In the genomic region with DNA sequence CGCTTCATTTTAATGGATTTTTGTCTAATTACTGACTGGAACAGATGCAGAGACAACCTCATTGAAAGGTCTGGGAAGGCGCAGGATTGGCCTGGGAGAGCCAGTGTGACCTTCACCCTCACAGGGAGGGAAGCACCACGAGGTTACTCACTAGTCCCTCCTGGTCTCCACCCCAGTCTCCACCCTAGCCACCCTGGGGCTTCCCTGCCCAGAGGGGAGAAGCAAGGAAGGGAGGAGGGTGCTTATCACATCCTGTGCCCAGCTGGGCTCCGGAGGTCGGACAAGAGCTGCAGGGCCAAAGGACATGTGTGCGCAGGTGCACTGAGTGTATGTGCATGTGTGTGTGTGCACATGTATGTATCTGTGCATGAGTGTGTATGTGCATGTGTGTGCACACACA, we compare ENCODE assay signal across 16 cellular contexts.
A peak's percentile ranks its signal among the peaks of the same experiment; 100 is the strongest.
DNase-seq lines count a peak whose midpoint lies in the region; ATAC-seq and TF ChIP-seq lines count a peak whose summit lies in the region.
"Had no signal": no experiment of that assay in that cellular context is flagged by ENCODE, and none has a peak within 500 bp of the region (broad histone marks: within the 10 kb centered on the region; RNA-seq: fewer than 3 reads in every experiment).

No MANE protein-coding gene starts in this region.

- ATAC-seq in activated naive CD4-positive, alpha-beta T cell treated with anti-CD3 and anti-CD28 coated beads, Interleukin-2, amount 50 U/mL, for 72 hours = no peak
- ATAC-seq in RWPE2 (ENCODE audit: low read depth) = no peak
- peak; percentile 93 for ATAC-seq in left colon

- WGBS in transverse colon (ENCODE audit: low coverage in 1 of 2), 2 donors = 61 to 70% methylated on average over 1 to 6 of the region's 6 CpGs

- no peak for TF ChIP-seq EP300 in transverse colon (IDR thresholded peaks at IDR 0.05; ENCODE audit: low read depth)

- CTCF ChIA-PET in HEK293T (lab: Yijun Ruan, JAX) = no interaction called here

- H3K27ac Mint-ChIP-seq in activated naive CD4-positive, alpha-beta T cell treated with anti-CD3 and anti-CD28 coated beads, Interleukin-2, amount 50 U/mL, for 72 hours = peak overlapping the region; percentile 80 to 98
- H3K27ac Mint-ChIP-seq: activated CD4-positive, alpha-beta T cell treated with anti-CD3 and anti-CD28 coated beads, Interleukin-2, amount 10 ng/mL, durations not matched to agents 7 days and 5 days; HFFc6 had no signal

- H3K4me3 ChIP-seq in RWPE2 (ENCODE audit: severe bottlenecking) (no peak overlapping the region), transverse colon (no peak overlapping the region)
- H3K4me3 ChIP-seq: breast epithelium, vagina had no signal

- H3K36me3 ChIP-seq in RWPE2 (ENCODE audit: low read depth) (no peaks in the 10 kb centered on the region), transverse colon (no peaks in the 10 kb centered on the region)
- H3K36me3 ChIP-seq: breast epithelium, vagina had no signal

- TF ChIP-seq CTCF in RWPE2 (IDR thresholded peaks at IDR 0.05; ENCODE audit: poor library complexity, severe bottlenecking) = no peak
- no peak for TF ChIP-seq CTCF in transverse colon (IDR thresholded peaks at IDR 0.05)
- no peak for TF ChIP-seq CTCF in GM20000 (IDR thresholded peaks at IDR 0.05; ENCODE audit: extremely low read depth, missing control alignments)

- no peaks in the 10 kb centered on the region for H3K36me3 Mint-ChIP-seq in activated naive CD4-positive, alpha-beta T cell treated with anti-CD3 and anti-CD28 coated beads, Interleukin-2, amount 50 U/mL, for 72 hours

- POLR2A ChIA-PET in HEK293T (lab: Yijun Ruan, JAX) = no interaction called here

- in situ Hi-C loops in transverse colon (cut with MboI; ENCODE audit: low pct_ligation_motif_present in 1 of 4, low pct_unique_long_range_greater_than_20kb in 1 of 4, low sequenced_read_pairs in 3 of 4) = no loop called here

- H3K4me1 ChIP-seq in RWPE2 (ENCODE audit: insufficient read depth, poor library complexity, severe bottlenecking) (peaks cover 14% of the 10 kb centered on the region), transverse colon (peaks cover 0 to 16% (median 2%) of the 10 kb centered on the region in 4 donors)

- H3K9me3 Mint-ChIP-seq in activated naive CD4-positive, alpha-beta T cell treated with anti-CD3 and anti-CD28 coated beads, Interleukin-2, amount 50 U/mL, for 72 hours = no peaks in the 10 kb centered on the region
- H3K9me3 Mint-ChIP-seq: activated CD4-positive, alpha-beta T cell treated with anti-CD3 and anti-CD28 coated beads, Interleukin-2, amount 10 ng/mL, durations not matched to agents 7 days and 5 days had no signal

- H3K9me3 ChIP-seq in RWPE2 (ENCODE audit: severe bottlenecking) (no peaks in the 10 kb centered on the region), transverse colon (no peaks in the 10 kb centered on the region)
- H3K9me3 ChIP-seq: breast epithelium, vagina had no signal

- no peaks in the 10 kb centered on the region for H3K27me3 ChIP-seq in RWPE2 (ENCODE audit: insufficient read depth, poor library complexity, severe bottlenecking)
- H3K27me3 ChIP-seq in transverse colon = no peaks in the 10 kb centered on the region
- H3K27me3 ChIP-seq: breast epithelium, vagina had no signal

- no peak for TF ChIP-seq POLR2A in transverse colon (IDR thresholded peaks at IDR 0.05)

- peak in 1 of 2 donors; percentile 33 for DNase-seq in activated naive CD4-positive, alpha-beta T cell treated with anti-CD3 and anti-CD28 coated beads, Interleukin-2, amount 50 U/mL, for 72 hours (ENCODE audit: low spot score in 2 of 2)
- no peak for DNase-seq in activated naive CD4-positive, alpha-beta T cell treated with anti-CD3 and anti-CD28 coated beads, Interleukin-2, amount 50 U/mL, for 16 hours
- DNase-seq in RWPE2 (ENCODE audit: low spot score) (peak; percentile 42), left colon (peak; percentile 25 to 57), transverse colon (peak; percentile 48), HEK293T (ENCODE audit: extremely low spot score) (no peak), C1 segment of cervical spinal cord (lab: John Stamatoyannopoulos, UW) (no peak), GM20000 (ENCODE audit: low spot score) (no peak)
- DNase-seq: activated CD4-positive, alpha-beta T cell treated with anti-CD3 and anti-CD28 coated beads, Interleukin-2, amount 10 ng/mL, durations not matched to agents 7 days and 5 days; activated T-cell treated with anti-CD3 and anti-CD28 coated beads for 4 hours; effector memory CD4-positive, alpha-beta T cell; HFFc6; NCI-H187 treated with DMSO at 0.1 percent for 48 hours; NCI-H446 treated with DMSO at 0.1 percent for 48 hours had no signal

- intact Hi-C loops in left colon (cut with DNase I, micrococcal nuclease) (no loop called here), transverse colon (cut with DNase I; ENCODE audit: low total_unique reads) (no loop called here)

- H3K27ac ChIP-seq in RWPE2 (ENCODE audit: poor library complexity, severe bottlenecking) (peak overlapping the region; percentile 98), transverse colon (no peak overlapping the region)

TF ChIP-seq in HEK293T, 16 proteins besides CTCF, POLR2A, EP300 and RAD21:
- TF ChIP-seq FOXM1 (IDR thresholded peaks at IDR 0.05; ENCODE audit: borderline replicate concordance) (no peak), FOXK2 (IDR thresholded peaks at IDR 0.05) (no peak), FOXA1 (IDR thresholded peaks at IDR 0.05) (no peak), ARNT (IDR thresholded peaks at IDR 0.05) (no peak), L3MBTL2 (conservative IDR thresholded peaks at IDR 0.05) (no peak), BHLHE40 (IDR thresholded peaks at IDR 0.05; ENCODE audit: borderline replicate concordance) (no peak), ELF4 (IDR thresholded peaks at IDR 0.05) (no peak), NFRKB (IDR thresholded peaks at IDR 0.05) (no peak)
- TF ChIP-seq, protein P1, sequence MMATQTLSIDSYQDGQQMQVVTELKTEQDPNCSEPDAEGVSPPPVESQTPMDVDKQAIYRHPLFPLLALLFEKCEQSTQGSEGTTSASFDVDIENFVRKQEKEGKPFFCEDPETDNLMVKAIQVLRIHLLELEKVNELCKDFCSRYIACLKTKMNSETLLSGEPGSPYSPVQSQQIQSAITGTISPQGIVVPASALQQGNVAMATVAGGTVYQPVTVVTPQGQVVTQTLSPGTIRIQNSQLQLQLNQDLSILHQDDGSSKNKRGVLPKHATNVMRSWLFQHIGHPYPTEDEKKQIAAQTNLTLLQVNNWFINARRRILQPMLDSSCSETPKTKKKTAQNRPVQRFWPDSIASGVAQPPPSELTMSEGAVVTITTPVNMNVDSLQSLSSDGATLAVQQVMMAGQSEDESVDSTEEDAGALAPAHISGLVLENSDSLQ (IDR thresholded peaks at IDR 0.05) = no peak

Comparison
In these comparisons a context has a peak if more than half of its experiments do, and no peak if none do; other contexts are left out.
1. DNase-seq: peak in RWPE2 (single experiment), left colon (2 of 2) and transverse colon (single experiment); none in activated naive CD4-positive, alpha-beta T cell treated with anti-CD3 and anti-CD28 coated beads, Interleukin-2, amount 50 U/mL, for 16 hours (single experiment), HEK293T (single experiment), C1 segment of cervical spinal cord (0 of 14) and GM20000 (single experiment).